Comparison of ENCODE assay signal across 25 cellular contexts in genomic region chr10:54722075-54722474, GRCh38.
A peak's percentile ranks its signal among the peaks of the same experiment; 100 is the strongest.
DNase-seq lines count a peak whose midpoint lies in the region; ATAC-seq, FAIRE-seq and TF ChIP-seq lines count a peak whose summit lies in the region.
"Had no signal": no experiment of that assay in that cellular context is flagged by ENCODE, and none has a peak within 500 bp of the region (broad histone marks: within the 10 kb centered on the region; RNA-seq: fewer than 3 reads in every experiment).

No MANE protein-coding gene starts in this region.

- CTCF ChIA-PET in HepG2 (lab: Yijun Ruan, JAX; ENCODE audit: low intra/inter-chr PET ratio, low total read pairs) (no interaction called here), K562 (lab: Yijun Ruan, JAX; ENCODE audit: low intra/inter-chr PET ratio) (no interaction called here)

- no peak for TF ChIP-seq POLR2A in HepG2 (IDR thresholded peaks at IDR 0.05; ENCODE audit: insufficient read depth in 1 of 2, low read depth in 2 of 2, low read length in 2 of 2)
- TF ChIP-seq POLR2A in right lobe of liver (IDR thresholded peaks at IDR 0.05): no peak
- no peak for TF ChIP-seq POLR2A in K562 (conservative IDR thresholded peaks at IDR 0.05)

- H3K36me3 Mint-ChIP-seq in stimulated activated naive B cell treated with anti-CD40 and anti-IgM and Interleukin-4, amounts not matched to agents 10 μg/mL and 1 μg/mL and 100 μg/mL, for 72 hours: no peaks in the 10 kb centered on the region
- H3K36me3 Mint-ChIP-seq: CD14-positive monocyte; CD4-positive, alpha-beta memory T cell; CD4-positive, CD25-positive, alpha-beta regulatory T cell; CD8-positive, alpha-beta memory T cell had no signal

- ATAC-seq in HepG2 (no peak), right lobe of liver (no peak), K562 (no peak), GM21526 (IDR thresholded peaks at IDR 0.05; ENCODE audit: low FRiP score, unreplicated experiment) (no peak)
- no peak for ATAC-seq in stimulated activated naive B cell treated with anti-CD40 and anti-IgM and Interleukin-4, amounts not matched to agents 10 μg/mL and 1 μg/mL and 100 μg/mL, for 72 hours (replicated peaks)
- ATAC-seq: GM12878 had no signal

- H3K9me3 ChIP-seq in HepG2 (ENCODE audit: low read length): no peaks in the 10 kb centered on the region
- H3K9me3 ChIP-seq in right lobe of liver: no peaks in the 10 kb centered on the region
- no peaks in the 10 kb centered on the region for H3K9me3 ChIP-seq in K562 (replicated peaks; ENCODE audit: control insufficient read depth, insufficient read depth, low read depth, low read length)
- H3K9me3 ChIP-seq: BE2C had no signal

- no peaks in the 10 kb centered on the region for H3K27me3 Mint-ChIP-seq in stimulated activated naive B cell treated with anti-CD40 and anti-IgM and Interleukin-4, amounts not matched to agents 10 μg/mL and 1 μg/mL and 100 μg/mL, for 72 hours
- H3K27me3 Mint-ChIP-seq: CD4-positive, alpha-beta memory T cell; CD4-positive, CD25-positive, alpha-beta regulatory T cell had no signal

- 75% methylated on average over 1 of the region's 1 CpG for WGBS in HepG2 (ENCODE audit: low lambda C conversion rate)
- 93% methylated on average over 1 of the region's 1 CpG for WGBS in right lobe of liver (ENCODE audit: insufficient coverage, low coverage, low lambda C conversion rate, missing lambda C conversion rate)
- WGBS in K562 (ENCODE audit: insufficient coverage, low coverage, missing lambda C conversion rate): 0% methylated on average over 1 of the region's 1 CpG

- H3K9me3 Mint-ChIP-seq in stimulated activated naive B cell treated with anti-CD40 and anti-IgM and Interleukin-4, amounts not matched to agents 10 μg/mL and 1 μg/mL and 100 μg/mL, for 72 hours: peaks cover 3 to 6% of the 10 kb centered on the region in 2 donors

- TF ChIP-seq EP300 in HepG2 (IDR thresholded peaks at IDR 0.05; ENCODE audit: low read depth in 2 of 2, low read length in 2 of 2) (no peak), HepG2 (CRISPR knock-in tag; IDR thresholded peaks at IDR 0.05; ENCODE audit: borderline replicate concordance) (no peak), K562 (IDR thresholded peaks at IDR 0.05; ENCODE audit: low read length) (no peak)

- H3K36me3 ChIP-seq in HepG2 (replicated peaks in 1 of 2; ENCODE audit: control insufficient read depth in 1 of 2, insufficient read depth in 2 of 2, low read length in 2 of 2) (no peaks in the 10 kb centered on the region), right lobe of liver (no peaks in the 10 kb centered on the region), K562 (ENCODE audit: control insufficient read depth, insufficient read depth, low read length) (no peaks in the 10 kb centered on the region)
- H3K36me3 ChIP-seq: BE2C, BLaER1 had no signal

- H3K79me2 ChIP-seq in HepG2 (ENCODE audit: insufficient read depth, low read length) (no peaks in the 10 kb centered on the region), K562 (ENCODE audit: control insufficient read depth, insufficient read depth, low read length) (no peaks in the 10 kb centered on the region)

- no peaks in the 10 kb centered on the region for H4K20me1 ChIP-seq in HepG2 (ENCODE audit: insufficient read depth, low read length)
- H4K20me1 ChIP-seq in K562 (replicated peaks; ENCODE audit: control insufficient read depth, insufficient read depth, low read length): no peaks in the 10 kb centered on the region
- H4K20me1 ChIP-seq: BLaER1 had no signal

- H3K27me3 ChIP-seq in HepG2 (ENCODE audit: control insufficient read depth in 1 of 2, insufficient read depth in 2 of 2, low read length in 2 of 2): no peaks in the 10 kb centered on the region
- no peaks in the 10 kb centered on the region for H3K27me3 ChIP-seq in right lobe of liver
- no peaks in the 10 kb centered on the region for H3K27me3 ChIP-seq in K562 (ENCODE audit: control insufficient read depth in 2 of 2, insufficient read depth in 2 of 2, low read length in 2 of 2)
- H3K27me3 ChIP-seq: BE2C, BLaER1 had no signal

- no peak for FAIRE-seq in HepG2 (lab: Jason Lieb, UNC)
- no peak for FAIRE-seq in K562 (lab: Jason Lieb, UNC)
- FAIRE-seq: GM12878, GM12892, GM18507 had no signal

- H3K9ac ChIP-seq in HepG2 (ENCODE audit: insufficient read depth, low read depth, low read length) (no peak overlapping the region), K562 (ENCODE audit: insufficient read depth in 1 of 2, low read depth in 2 of 2, low read length in 2 of 2) (no peak overlapping the region)
- H3K9ac ChIP-seq: BLaER1 had no signal

- no peak overlapping the region for H2AFZ ChIP-seq in HepG2 (ENCODE audit: low read length)
- no peak overlapping the region for H2AFZ ChIP-seq in K562 (ENCODE audit: low read depth, low read length)

- TF ChIP-seq RAD21 in HepG2 (CRISPR knock-in tag; IDR thresholded peaks at IDR 0.05) (no peak), K562 (CRISPR knock-in tag; conservative IDR thresholded peaks at IDR 0.05 in 1 of 2, IDR thresholded peaks at IDR 0.05 in 1 of 2) (no peak)

- in situ Hi-C loops in HepG2 (cut with HindIII; ENCODE audit: extremely low pct_ligation_motif_present, low pct_unique_long_range_greater_than_20kb) (no loop called here), K562 (cut with MboI) (no loop called here)

- DNase-seq in HepG2 (ENCODE audit: low spot score): no peak
- DNase-seq in right lobe of liver: no peak
- no peak for DNase-seq in K562 (ENCODE audit: extremely low read depth in 1 of 4, low spot score in 3 of 4)
- DNase-seq in stimulated activated naive B cell treated with anti-CD40 and anti-IgM and Interleukin-4, amounts not matched to agents 10 μg/mL and 1 μg/mL and 100 μg/mL, for 72 hours: no peak
- DNase-seq: ACHN; BE2C; C1 segment of cervical spinal cord; CD4-positive, alpha-beta memory T cell; CD4-positive, CD25-positive, alpha-beta regulatory T cell; CD8-positive, alpha-beta memory T cell; COR-L47; DMS 273 treated with DMSO at 0.1 percent for 48 hours; DMS153; DMS53; DMS79; DND-41; EL; GDM1 had no signal

- intact Hi-C loops in HepG2 (cut with micrococcal nuclease; ENCODE audit: unreplicated experiment): no loop called here
- intact Hi-C loops in right lobe of liver (cut with DNase I): no loop called here
- intact Hi-C loops in K562 (cut with micrococcal nuclease): no loop called here

- H3K4me3 Mint-ChIP-seq in stimulated activated naive B cell treated with anti-CD40 and anti-IgM and Interleukin-4, amounts not matched to agents 10 μg/mL and 1 μg/mL and 100 μg/mL, for 72 hours: no peak overlapping the region
- H3K4me3 Mint-ChIP-seq: CD14-positive monocyte; CD4-positive, alpha-beta memory T cell; CD4-positive, CD25-positive, alpha-beta regulatory T cell; CD8-positive, alpha-beta memory T cell had no signal

- POLR2A ChIA-PET in HepG2 (lab: Yijun Ruan, JAX): no interaction called here
- POLR2A ChIA-PET in K562 (lab: Yijun Ruan, JAX): no interaction called here

- no peak overlapping the region for H3K4me3 ChIP-seq in HepG2 (replicated peaks in 1 of 3; ENCODE audit: insufficient read depth in 1 of 3, low read depth in 2 of 3, low read length in 3 of 3)
- no peak overlapping the region for H3K4me3 ChIP-seq in right lobe of liver
- no peak overlapping the region for H3K4me3 ChIP-seq in K562
- H3K4me3 ChIP-seq: BLaER1, GM12878 had no signal

- TF ChIP-seq CTCF in HepG2 (CRISPR knock-in tag; IDR thresholded peaks at IDR 0.05): no peak
- no peak for TF ChIP-seq CTCF in right lobe of liver (IDR thresholded peaks at IDR 0.05)
- no peak for TF ChIP-seq CTCF in K562 (IDR thresholded peaks at IDR 0.05 in 2 of 3, conservative IDR thresholded peaks at IDR 0.05 in 1 of 3; ENCODE audit: insufficient read depth in 2 of 3, low read depth in 1 of 3, low read length in 3 of 3)

- H3K27ac Mint-ChIP-seq in stimulated activated naive B cell treated with anti-CD40 and anti-IgM and Interleukin-4, amounts not matched to agents 10 μg/mL and 1 μg/mL and 100 μg/mL, for 72 hours: no peak overlapping the region
- H3K27ac Mint-ChIP-seq: CD14-positive monocyte; CD4-positive, alpha-beta memory T cell; CD4-positive, CD25-positive, alpha-beta regulatory T cell; CD8-positive, alpha-beta memory T cell had no signal

- H3K4me1 ChIP-seq in HepG2 (ENCODE audit: insufficient read depth, low read length) (no peaks in the 10 kb centered on the region), right lobe of liver (no peaks in the 10 kb centered on the region), K562 (replicated peaks in 1 of 2; ENCODE audit: control insufficient read depth in 2 of 2, insufficient read depth in 2 of 2, low read length in 2 of 2) (no peaks in the 10 kb centered on the region)
- H3K4me1 ChIP-seq: BE2C, BLaER1 had no signal

- no TSS peak for BruUV-seq in HepG2 (replicated peaks; lab: Mats Ljungman, UMichigan)
- BruUV-seq in K562 (replicated peaks; lab: Mats Ljungman, UMichigan): no TSS peak

- H3K9me1 ChIP-seq in K562 (ENCODE audit: control insufficient read depth, insufficient read depth, low read length): no peaks in the 10 kb centered on the region

- H3K27ac ChIP-seq in HepG2 (ENCODE audit: extremely low read length, insufficient read depth, low read length): no peak overlapping the region
- no peak overlapping the region for H3K27ac ChIP-seq in right lobe of liver
- no peak overlapping the region for H3K27ac ChIP-seq in K562 (ENCODE audit: extremely low read depth, low read depth, low read length)
- H3K27ac ChIP-seq: 22Rv1, BLaER1 had no signal

- no peaks in the 10 kb centered on the region for H3K4me1 Mint-ChIP-seq in stimulated activated naive B cell treated with anti-CD40 and anti-IgM and Interleukin-4, amounts not matched to agents 10 μg/mL and 1 μg/mL and 100 μg/mL, for 72 hours
- H3K4me1 Mint-ChIP-seq: CD14-positive monocyte; CD4-positive, alpha-beta memory T cell; CD4-positive, CD25-positive, alpha-beta regulatory T cell; CD8-positive, alpha-beta memory T cell had no signal

- no peak overlapping the region for H3K4me2 ChIP-seq in HepG2 (ENCODE audit: low read depth, low read length)
- no peak overlapping the region for H3K4me2 ChIP-seq in K562 (ENCODE audit: insufficient read depth, low read length)
- H3K4me2 ChIP-seq: BLaER1 had no signal

TF ChIP-seq in HepG2, 621 proteins besides CTCF, POLR2A, EP300 and RAD21:
- TF ChIP-seq MAFF (IDR thresholded peaks at IDR 0.05; ENCODE audit: low read depth, low read length) (peak; percentile 79), MAFK (conservative IDR thresholded peaks at IDR 0.05 in 1 of 2, IDR thresholded peaks at IDR 0.05 in 1 of 2; ENCODE audit: low read length in 2 of 2) (peak; percentile 65 to 89), NR2F6 (IDR thresholded peaks at IDR 0.05) (no peak), NR2F6 (CRISPR knock-in tag; IDR thresholded peaks at IDR 0.05) (no peak)

TF ChIP-seq in K562, 482 proteins besides CTCF, POLR2A, EP300 and RAD21:
- 0 out of 2 replicates have a peak, but pooled peaks have one; percentile 20 for TF ChIP-seq MAFF (IDR thresholded peaks at IDR 0.05; ENCODE audit: low read length)
- peak; percentile 50; the same call in 1 of the 2 replicates for TF ChIP-seq ZNF316 (IDR thresholded peaks at IDR 0.05)
- TF ChIP-seq ZFPM2 (CRISPR knock-in tag; IDR thresholded peaks at IDR 0.05): no peak
- TF ChIP-seq MAFG (tag; conservative IDR thresholded peaks at IDR 0.05): 0 out of 2 replicates have a peak, but pooled peaks have one; percentile 21
- no peak for TF ChIP-seq DMBX1 (CRISPR knock-in tag; IDR thresholded peaks at IDR 0.05; ENCODE audit: borderline replicate concordance)

Comparison
In these comparisons a context has a peak if more than half of its experiments do, and no peak if none do; other contexts are left out.
1. Of the 241 proteins assayed by ChIP-seq in both HepG2 and K562: peak only in HepG2: MAFK; only in K562: MAFG; in both: MAFF; in neither: 238.